Comparison of ENCODE assay signal across 1 cellular context in the genomic region with DNA sequence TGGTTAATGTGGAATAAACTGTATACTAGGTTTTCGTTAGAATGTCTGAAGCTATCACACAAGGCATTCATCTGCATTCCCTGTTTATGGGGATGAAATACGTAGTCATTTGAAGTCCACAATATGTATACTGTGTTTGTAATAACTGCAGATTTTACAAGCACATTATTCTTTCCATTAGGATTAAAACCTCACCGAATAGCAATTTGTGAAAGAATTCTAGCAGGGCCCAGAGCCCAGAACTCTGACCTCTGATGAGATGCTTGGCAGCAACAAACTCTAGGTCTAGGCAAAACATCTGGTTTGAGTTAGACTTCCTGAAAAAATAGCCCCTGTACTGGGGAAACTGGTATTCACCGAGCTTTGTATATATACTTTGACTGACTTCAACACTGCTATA.
TF ChIP-seq lines count a peak whose summit lies in the region.

No MANE protein-coding gene starts in this region.

TF ChIP-seq in IMR-90, 13 proteins besides CTCF, POLR2A, EP300 and RAD21 (continued from another document):
- TF ChIP-seq MAZ (IDR thresholded peaks at IDR 0.05; ENCODE audit: borderline replicate concordance, low read depth, low read length) (no peak), FOS (IDR thresholded peaks at IDR 0.05; ENCODE audit: low read depth, low read length) (no peak), NFE2L2 (IDR thresholded peaks at IDR 0.05; ENCODE audit: low read depth, low read length) (no peak), RFX5 (IDR thresholded peaks at IDR 0.05; ENCODE audit: low read depth, low read length) (no peak), CHD1 (IDR thresholded peaks at IDR 0.05; ENCODE audit: low read depth, low read length) (no peak)
- TF ChIP-seq, protein P1, sequence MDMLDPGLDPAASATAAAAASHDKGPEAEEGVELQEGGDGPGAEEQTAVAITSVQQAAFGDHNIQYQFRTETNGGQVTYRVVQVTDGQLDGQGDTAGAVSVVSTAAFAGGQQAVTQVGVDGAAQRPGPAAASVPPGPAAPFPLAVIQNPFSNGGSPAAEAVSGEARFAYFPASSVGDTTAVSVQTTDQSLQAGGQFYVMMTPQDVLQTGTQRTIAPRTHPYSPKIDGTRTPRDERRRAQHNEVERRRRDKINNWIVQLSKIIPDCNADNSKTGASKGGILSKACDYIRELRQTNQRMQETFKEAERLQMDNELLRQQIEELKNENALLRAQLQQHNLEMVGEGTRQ (IDR thresholded peaks at IDR 0.05; ENCODE audit: low read depth, low read length), result no peak
